Comparison of ENCODE assay signal across 12 cellular contexts in genomic region chr2:231554327-231554726, GRCh38. TPM values are rescaled to one million over a fixed set of nuclear protein-coding genes. Genes with fewer than 3 reads are reported as not detected.
A peak's percentile ranks its signal among the peaks of the same experiment; 100 is the strongest.
DNase-seq lines count a peak whose midpoint lies in the region; ATAC-seq and TF ChIP-seq lines count a peak whose summit lies in the region.
"Had no signal": no experiment of that assay in that cellular context is flagged by ENCODE, and none has a peak within 500 bp of the region (broad histone marks: within the 10 kb centered on the region; RNA-seq: fewer than 3 reads in every experiment).

No MANE protein-coding gene starts in this region.

- no peaks in the 10 kb centered on the region for H3K36me3 ChIP-seq in skeletal muscle tissue (ENCODE audit: control insufficient read depth in 3 of 3, insufficient read depth in 3 of 3, low read length in 3 of 3)

- peak overlapping the region; percentile 50 for H3K4me3 Mint-ChIP-seq in activated CD8-positive, alpha-beta T cell treated with anti-CD3 and anti-CD28 coated beads for 36 hours
- H3K4me3 Mint-ChIP-seq in immature natural killer cell = peak overlapping the region; percentile 90 to 99 (median 95)

- peak overlapping the region; percentile 67 for H3K27ac Mint-ChIP-seq in activated CD8-positive, alpha-beta T cell treated with anti-CD3 and anti-CD28 coated beads for 36 hours
- H3K27ac Mint-ChIP-seq in immature natural killer cell = peak overlapping the region; percentile 95 to 100 (median 98)

- peaks cover 11% of the 10 kb centered on the region for H3K9me3 Mint-ChIP-seq in activated CD8-positive, alpha-beta T cell treated with anti-CD3 and anti-CD28 coated beads for 36 hours
- peaks cover 0 to 11% (median 6%) of the 10 kb centered on the region in 6 donors for H3K9me3 Mint-ChIP-seq in immature natural killer cell

- peaks cover 5% of the 10 kb centered on the region for H3K36me3 Mint-ChIP-seq in activated CD8-positive, alpha-beta T cell treated with anti-CD3 and anti-CD28 coated beads for 36 hours (ENCODE audit: low read depth)
- H3K36me3 Mint-ChIP-seq in immature natural killer cell = peaks cover 4 to 11% (median 8%) of the 10 kb centered on the region in 3 donors

- peaks cover 0 to 1% (median 0%) of the 10 kb centered on the region in 3 donors for H3K9me3 ChIP-seq in skeletal muscle tissue (ENCODE audit: control insufficient read depth in 3 of 3, low read length in 3 of 3)

- H3K4me1 Mint-ChIP-seq in activated CD8-positive, alpha-beta T cell treated with anti-CD3 and anti-CD28 coated beads for 36 hours (ENCODE audit: low read depth) = peaks cover 26% of the 10 kb centered on the region
- peaks cover 71 to 80% of the 10 kb centered on the region in 2 donors for H3K4me1 Mint-ChIP-seq in immature natural killer cell

- TF ChIP-seq CTCF in GM12865 (IDR thresholded peaks at IDR 0.05; ENCODE audit: insufficient read depth, low read depth, low read length, missing control alignments) = no peak
- no peak for TF ChIP-seq CTCF in activated CD8-positive, alpha-beta T cell treated with anti-CD3 and anti-CD28 coated beads for 36 hours (IDR thresholded peaks at IDR 0.05)

- peak overlapping the region; percentile 12 for H3K4me3 ChIP-seq in GM12865 (ENCODE audit: low read depth, low read length)
- H3K4me3 ChIP-seq in skeletal muscle tissue (ENCODE audit: low read length in 3 of 3) = peak overlapping the region; percentile 24 to 52 (median 27)

- H3K27ac ChIP-seq in skeletal muscle tissue (ENCODE audit: low read depth, low read length) = peak overlapping the region; percentile 66

- CTCF ChIA-PET in activated CD8-positive, alpha-beta T cell treated with anti-CD3 and anti-CD28 coated beads for 36 hours (lab: Charles Lee) = interaction anchor here (2.0 to 7.6 kb wide), 4 partner anchors 10 to 72 kb away, joined by 5 to 64 read pairs (median 22); partner anchors contain the start of gene NMUR1

- no peak for TF ChIP-seq POLR2A in erythroblast (IDR thresholded peaks at IDR 0.05; ENCODE audit: low read length)

- H3K27me3 ChIP-seq in skeletal muscle tissue (ENCODE audit: control insufficient read depth in 3 of 3, insufficient read depth in 3 of 3, low read length in 3 of 3) = no peaks in the 10 kb centered on the region

- DNase-seq in GM12865 (ENCODE audit: low read depth) (no peak), immature natural killer cell (peak; percentile 46 to 57 (median 56)), erythroblast (lab: John Stamatoyannopoulos, UW) (no peak), UCSD-AML1 (lab: John Stamatoyannopoulos, UW; ENCODE audit: unreplicated experiment) (no peak)
- DNase-seq in activated CD8-positive, alpha-beta T cell treated with anti-CD3 and anti-CD28 coated beads for 36 hours = no peak
- DNase-seq in effector CD4-positive, alpha-beta T cell = no peak
- DNase-seq: effector memory CD4-positive, alpha-beta T cell; SHP77 treated with DMSO at 0.1 percent for 48 hours; stimulated activated CD4-positive, alpha-beta T cell treated with anti-CD3 and anti-CD28 coated beads, Interleukin-4, amount 100 ng/mL, for 4 hours had no signal

- ATAC-seq in activated CD8-positive, alpha-beta T cell treated with anti-CD3 and anti-CD28 coated beads for 36 hours = no peak
- ATAC-seq in HG02678 (IDR thresholded peaks at IDR 0.05; ENCODE audit: unreplicated experiment) = no peak

- intact Hi-C loops in activated CD8-positive, alpha-beta T cell treated with anti-CD3 and anti-CD28 coated beads for 36 hours (cut with micrococcal nuclease) = no loop called here

- H3K27me3 Mint-ChIP-seq in activated CD8-positive, alpha-beta T cell treated with anti-CD3 and anti-CD28 coated beads for 36 hours = no peaks in the 10 kb centered on the region
- peaks cover 0 to 5% (median 4%) of the 10 kb centered on the region in 3 donors for H3K27me3 Mint-ChIP-seq in immature natural killer cell (ENCODE audit: low read depth in 3 of 3)

- H3K4me1 ChIP-seq in skeletal muscle tissue (ENCODE audit: control insufficient read depth in 3 of 3, insufficient read depth in 3 of 3, low read length in 3 of 3) = peaks cover 12 to 19% (median 15%) of the 10 kb centered on the region in 3 donors

- POLR2A ChIA-PET in activated CD8-positive, alpha-beta T cell treated with anti-CD3 and anti-CD28 coated beads for 36 hours (lab: Charles Lee) = interaction anchor here (0.6 kb wide), 1 partner anchor 12 kb away, joined by 4 read pairs; no protein-coding TSS in a partner anchor

- peak overlapping the region in 2 of 3 donors; percentile 32 to 71 for H3K9ac ChIP-seq in skeletal muscle tissue (ENCODE audit: low read depth in 1 of 3, low read length in 3 of 3)

RNA-seq across cellular contexts. Expression of gene NMUR1, which starts 24.1 kb away (rescaled TPM):
- under 1 TPM in 1 of 2 experiments, not detected in 1; 0.09 TPM for total RNA-seq in activated CD8-positive, alpha-beta T cell treated with anti-CD3 and anti-CD28 coated beads for 36 hours
- polyA plus RNA-seq in immature natural killer cell = 10 to 100 TPM; 34.6 to 54.4 (median 37.2) TPM
- total RNA-seq in skeletal muscle tissue = 0.52 TPM
- total RNA-seq: Daoy had no signal

RNA-seq across cellular contexts. Expression of gene TEX44, which starts 38.3 kb away (rescaled TPM):
- not detected for total RNA-seq in activated CD8-positive, alpha-beta T cell treated with anti-CD3 and anti-CD28 coated beads for 36 hours
- not detected for polyA plus RNA-seq in immature natural killer cell
- total RNA-seq in skeletal muscle tissue = not detected
- total RNA-seq: Daoy had no signal

Comparison
In these comparisons a context has a peak if more than half of its experiments do, and no peak if none do; other contexts are left out.
1. DNase-seq: peak in immature natural killer cell (3 of 3); none in GM12865 (single experiment), activated CD8-positive, alpha-beta T cell treated with anti-CD3 and anti-CD28 coated beads for 36 hours (single experiment), erythroblast (0 of 2), UCSD-AML1 (single experiment) and effector CD4-positive, alpha-beta T cell (single experiment).